ENCODE assay signal across 25 cellular contexts in genomic region chr5:141647851-141648250, GRCh38.
"Had no signal": no experiment of that assay in that cellular context is flagged by ENCODE, and none has a peak within 500 bp of the region (broad histone marks: within the 10 kb centered on the region; RNA-seq: fewer than 3 reads in every experiment).

No MANE protein-coding gene starts in this region.

- H3K4me3 ChIP-seq: left lung, lung, ovary, right atrium auricular region, skin epidermis, suprapubic skin, thoracic aorta, tibial artery, upper lobe of right lung had no signal

- H3K9me3 ChIP-seq: left lung, ovary, right atrium auricular region, suprapubic skin, thoracic aorta, tibial artery, upper lobe of right lung had no signal

- H3K9me3 Mint-ChIP-seq: immature natural killer cell; mesothelial cell of epicardium; natural killer cell treated with Interleukin-12 subunit alpha and Interleukin-12 subunit beta and Interleukin-15 and Interleukin-18, amount 100 ng/mL, for 72 hours; stimulated activated naive CD8-positive, alpha-beta T cell treated with anti-CD3 and anti-CD28 coated beads, Interleukin-15, Interleukin-2, amounts not matched to agents 100 ng/mL and 50 ng/mL, for 24 hours had no signal

- ATAC-seq: left colon; left lung; natural killer cell treated with Interleukin-12 subunit alpha and Interleukin-12 subunit beta and Interleukin-15 and Interleukin-18, amount 100 ng/mL, for 72 hours; sciatic nerve; upper lobe of right lung had no signal

- H3K27me3 ChIP-seq: left lung, ovary, right atrium auricular region, suprapubic skin, tibial artery, upper lobe of right lung had no signal

- DNase-seq: hypothalamus; immature natural killer cell; kidney; left colon; left lung; mesendoderm; naive B cell; ovary; stimulated activated CD4-positive, alpha-beta T cell treated with anti-CD3 and anti-CD28 coated beads, Interleukin-12 subunit alpha, Interleukin-12 subunit beta, amount 100 ng/mL, for 4 hours; stimulated activated CD4-positive, alpha-beta T cell treated with anti-CD3 and anti-CD28 coated beads, Interleukin-15, amount 100 ng/mL, for 24 hours; stimulated activated CD4-positive, alpha-beta T cell treated with anti-CD3 and anti-CD28 coated beads, Interleukin-2, amount 100 ng/mL, for 24 hours; stimulated activated CD4-positive, alpha-beta T cell treated with anti-CD3 and anti-CD28 coated beads, Interleukin-4, amount 100 ng/mL, for 1 hour; stimulated activated naive CD4-positive, alpha-beta T cell; tibial artery; trophoblast cell had no signal

- H3K27ac Mint-ChIP-seq: mesothelial cell of epicardium; stimulated activated naive CD8-positive, alpha-beta T cell treated with anti-CD3 and anti-CD28 coated beads, Interleukin-15, Interleukin-2, amounts not matched to agents 100 ng/mL and 50 ng/mL, for 24 hours had no signal

- H3K4me3 Mint-ChIP-seq: mesothelial cell of epicardium; natural killer cell treated with Interleukin-12 subunit alpha and Interleukin-12 subunit beta and Interleukin-15 and Interleukin-18, amount 100 ng/mL, for 72 hours; stimulated activated naive CD8-positive, alpha-beta T cell treated with anti-CD3 and anti-CD28 coated beads, Interleukin-15, Interleukin-2, amounts not matched to agents 100 ng/mL and 50 ng/mL, for 24 hours had no signal

- H3K27ac ChIP-seq: left lung, ovary, right atrium auricular region, skin epidermis, suprapubic skin, thoracic aorta, tibial artery, upper lobe of right lung had no signal

- H3K27me3 Mint-ChIP-seq: naive B cell; natural killer cell treated with Interleukin-12 subunit alpha and Interleukin-12 subunit beta and Interleukin-15 and Interleukin-18, amount 100 ng/mL, for 72 hours; stimulated activated naive CD8-positive, alpha-beta T cell treated with anti-CD3 and anti-CD28 coated beads, Interleukin-15, Interleukin-2, amounts not matched to agents 100 ng/mL and 50 ng/mL, for 24 hours had no signal

- H3K36me3 ChIP-seq: ovary, right atrium auricular region had no signal
